In genomic region chr17:968812-969766, GRCh38 we compare ENCODE assay signal across 11 cellular contexts. TPM values are rescaled to one million over a fixed set of nuclear protein-coding genes. Genes with fewer than 3 reads are reported as not detected.
DNase-seq lines count a peak whose midpoint lies in the region; ATAC-seq and TF ChIP-seq lines count a peak whose summit lies in the region.
"Had no signal": no experiment of that assay in that cellular context is flagged by ENCODE, and none has a peak within 500 bp of the region (broad histone marks: within the 10 kb centered on the region; RNA-seq: fewer than 3 reads in every experiment).

No MANE protein-coding gene starts in this region.

- H3K36me3 ChIP-seq in transverse colon = no peaks in the 10 kb centered on the region

- no peak for TF ChIP-seq CTCF in transverse colon (IDR thresholded peaks at IDR 0.05)

- H3K27me3 ChIP-seq in transverse colon = peaks cover 27% of the 10 kb centered on the region

- no peaks in the 10 kb centered on the region for H3K9me3 ChIP-seq in transverse colon
- H3K9me3 ChIP-seq: A549 had no signal

- TF ChIP-seq POLR2A in transverse colon (IDR thresholded peaks at IDR 0.05) = no peak

- TF ChIP-seq EP300 in transverse colon (IDR thresholded peaks at IDR 0.05; ENCODE audit: low read depth) = no peak

- peak; percentile 24 for DNase-seq in NCI-H2227 (lab: John Stamatoyannopoulos, UW; ENCODE audit: unreplicated experiment)
- DNase-seq in NCI-H2227 treated with DMSO at 0.1 percent for 48 hours (lab: John Stamatoyannopoulos, UW) = no peak
- peak; percentile 38 for DNase-seq in amniotic epithelial cell (ENCODE audit: low read depth)
- DNase-seq in kidney glomerular epithelial cell (lab: John Stamatoyannopoulos, UW) = peak; percentile 21
- no peak for DNase-seq in transverse colon
- DNase-seq in NCI-H446 treated with DMSO at 0.1 percent for 48 hours (lab: John Stamatoyannopoulos, UW) = no peak
- DNase-seq: hypothalamus, NCI-H526 had no signal

- peak overlapping the region; percentile 67 to 82 (median 75) for H3K27ac ChIP-seq in transverse colon
- H3K27ac ChIP-seq: A549 had no signal

- intact Hi-C loops in transverse colon (cut with DNase I; ENCODE audit: low total_unique reads) = no loop called here

- in situ Hi-C loops in transverse colon (cut with MboI; ENCODE audit: low pct_ligation_motif_present in 1 of 4, low pct_unique_long_range_greater_than_20kb in 1 of 4, low sequenced_read_pairs in 3 of 4) = no loop called here

- 46 to 51% methylated on average over 4 to 24 of the region's 24 CpGs for WGBS in transverse colon (ENCODE audit: low coverage in 1 of 2), 2 donors

- H3K4me1 ChIP-seq in transverse colon = peaks cover 0 to 20% (median under 1%) of the 10 kb centered on the region in 4 donors
- H3K4me1 ChIP-seq: A549 had no signal

- H3K4me3 ChIP-seq in transverse colon = peak overlapping the region in 1 of 4 donors; percentile 3
- H3K4me3 ChIP-seq: A549 had no signal

- ATAC-seq in HG03095 (IDR thresholded peaks at IDR 0.05; ENCODE audit: unreplicated experiment) (no peak), GM19455 (IDR thresholded peaks at IDR 0.05; ENCODE audit: unreplicated experiment) (no peak)
- ATAC-seq: A549 had no signal

RNA-seq across cellular contexts. Expression of gene NXN, which starts 10.5 kb away (rescaled TPM):
- total RNA-seq in transverse colon = 100 to 1,000 TPM in 1 of 4 donors, 10 to 100 TPM in 3; 10.6 to 222 (median 13.8) TPM

RNA-seq across cellular contexts. Expression of gene TIMM22, which starts 27.8 kb away (rescaled TPM):
- 10 to 100 TPM; 10.5 to 17.6 (median 12.1) TPM for total RNA-seq in transverse colon

Comparison
In these comparisons a context has a peak if more than half of its experiments do, and no peak if none do; other contexts are left out.
1. DNase-seq: peak in NCI-H2227 (single experiment), amniotic epithelial cell (single experiment) and kidney glomerular epithelial cell (single experiment); none in NCI-H2227 treated with DMSO at 0.1 percent for 48 hours (single experiment), transverse colon (single experiment) and NCI-H446 treated with DMSO at 0.1 percent for 48 hours (single experiment).